Comparison of ENCODE assay signal across 16 cellular contexts in genomic region chr15:64193971-64194370, GRCh38. TPM values are rescaled to one million over a fixed set of nuclear protein-coding genes. Genes with fewer than 3 reads are reported as not detected.
"Had no signal": no experiment of that assay in that cellular context is flagged by ENCODE, and none has a peak within 500 bp of the region (broad histone marks: within the 10 kb centered on the region; RNA-seq: fewer than 3 reads in every experiment).

No MANE protein-coding gene starts in this region.

- FAIRE-seq: bronchial epithelial cell, pancreas had no signal

- H3K4me3 ChIP-seq: dorsolateral prefrontal cortex, esophagus squamous epithelium, pancreas, skin epidermis, thyroid gland, vagina had no signal

- H3K4me1 ChIP-seq: pancreas had no signal

- H3K27me3 ChIP-seq: dorsolateral prefrontal cortex, esophagus squamous epithelium, pancreas, thyroid gland, vagina had no signal

- H3K27ac ChIP-seq: dorsolateral prefrontal cortex, esophagus squamous epithelium, pancreas, skin epidermis, thyroid gland, vagina had no signal

- ATAC-seq: activated T-cell treated with anti-CD3 and anti-CD28 coated beads, Interleukin-2, amount 50 U/mL, for 72 hours; pancreas had no signal

- H3K9me3 ChIP-seq: esophagus squamous epithelium, pancreas, thyroid gland, vagina had no signal

- H3K36me3 ChIP-seq: pancreas, thyroid gland had no signal

- DNase-seq: activated CD4-positive, alpha-beta memory T cell treated with anti-CD3 and anti-CD28 coated beads, Interleukin-2, amount 10 ng/mL, durations not matched to agents 7 days and 5 days; activated gamma-delta T cell treated with Interleukin-2 at 50 U/mL for 16 hours; activated naive CD8-positive, alpha-beta T cell treated with anti-CD3 and anti-CD28 coated beads for 36 hours; activated T-cell treated with anti-CD3 and anti-CD28 coated beads, Interleukin-2, amount 50 U/mL, for 72 hours; aorta; dorsolateral prefrontal cortex; esophagus squamous epithelium; foreskin fibroblast; head of caudate nucleus; pancreas; stimulated activated CD4-positive, alpha-beta T cell treated with anti-CD3 and anti-CD28 coated beads, Interleukin-4, amount 100 ng/mL, for 4 hours; T-helper 2 cell; thyroid gland had no signal

RNA-seq across cellular contexts. Expression of gene SNX22, which starts 42.4 kb away (rescaled TPM):
- total RNA-seq: vagina had no signal
